ENCODE assay signal across 8 cellular contexts in genomic region chr1:19596719-19597462, GRCh38. TPM values are rescaled to one million over a fixed set of nuclear protein-coding genes. Genes with fewer than 3 reads are reported as not detected.
DNase-seq lines count a peak whose midpoint lies in the region; ATAC-seq and TF ChIP-seq lines count a peak whose summit lies in the region.

No MANE protein-coding gene starts in this region.

- H3K79me2 ChIP-seq in mammary epithelial cell (ENCODE audit: insufficient read depth, low read length): peaks cover 51% of the 10 kb centered on the region

- in situ Hi-C loops in mammary epithelial cell (cut with MboI; ENCODE audit: low sequenced_read_pairs in 2 of 2): loop anchor here in 1 of 2 donors (5.0 to 10.0 kb wide), 2 partner anchors 50 to 212 kb away; no protein-coding TSS in a partner anchor

- no peaks in the 10 kb centered on the region for H4K20me1 ChIP-seq in mammary epithelial cell (ENCODE audit: insufficient read depth, low read length)

- dilution Hi-C loops in mammary epithelial cell (cut with HindIII; ENCODE audit: low sequenced_read_pairs): loop anchor here (5.0 kb wide), 4 partner anchors 40 to 250 kb away; no protein-coding TSS in a partner anchor

- ATAC-seq in GM18907 (IDR thresholded peaks at IDR 0.05; ENCODE audit: unreplicated experiment) (peak; percentile 89), HG03139 (IDR thresholded peaks at IDR 0.05; ENCODE audit: unreplicated experiment) (peak; percentile 84)

- BruUV-seq in mammary epithelial cell (replicated peaks; lab: Mats Ljungman, UMichigan): no TSS peak

- H3K36me3 ChIP-seq in WERI-Rb-1 (peaks cover 11% of the 10 kb centered on the region), mammary epithelial cell (ENCODE audit: insufficient read depth, low read length) (peaks cover 7% of the 10 kb centered on the region), iPS-20b (ENCODE audit: insufficient read depth, low read depth, low read length) (peaks cover 4% of the 10 kb centered on the region; the same call in 1 of the 2 replicates), skeletal muscle tissue (ENCODE audit: control insufficient read depth in 3 of 3, insufficient read depth in 3 of 3, low read length in 3 of 3) (peaks cover 0 to 3% (median 0%) of the 10 kb centered on the region in 3 donors)

- peak overlapping the region; percentile 85 for H3K4me3 ChIP-seq in AG04450 (ENCODE audit: low read depth, low read length)
- H3K4me3 ChIP-seq in WERI-Rb-1 (ENCODE audit: low read depth, low read length): peak overlapping the region; percentile 74
- H3K4me3 ChIP-seq in mammary epithelial cell (replicated peaks in 1 of 3; ENCODE audit: insufficient read depth in 1 of 3, low read depth in 2 of 3, low read length in 3 of 3): peak overlapping the region; percentile 92 to 96 (median 95)
- H3K4me3 ChIP-seq in iPS-20b (ENCODE audit: low read length): peak overlapping the region; percentile 98
- peak overlapping the region; percentile 77 to 97 (median 93) for H3K4me3 ChIP-seq in skeletal muscle tissue (ENCODE audit: low read length in 3 of 3)

- peaks cover 14% of the 10 kb centered on the region for H3K4me1 ChIP-seq in mammary epithelial cell (ENCODE audit: insufficient read depth, low read length)
- H3K4me1 ChIP-seq in iPS-20b (ENCODE audit: insufficient read depth, low read length): no peaks in the 10 kb centered on the region; the same call in 1 of the 2 replicates
- peaks cover 17 to 30% (median 18%) of the 10 kb centered on the region in 3 donors for H3K4me1 ChIP-seq in skeletal muscle tissue (ENCODE audit: control insufficient read depth in 3 of 3, insufficient read depth in 3 of 3, low read length in 3 of 3)

- CTCF ChIA-PET in AG04450 (lab: Charles Lee): no interaction called here
- CTCF ChIA-PET in mammary epithelial cell (lab: Charles Lee; ENCODE audit: low non-redundant PET): no interaction called here

- POLR2A ChIA-PET in AG04450 (lab: Yijun Ruan, JAX): interaction anchor here (0.6 to 1.0 kb wide), 4 partner anchors 14 to 170 kb away, joined by 3 to 5 read pairs (median 4); no protein-coding TSS in a partner anchor

- TF ChIP-seq CTCF in AG04450 (IDR thresholded peaks at IDR 0.05; ENCODE audit: low read depth, low read length) (no peak), WERI-Rb-1 (IDR thresholded peaks at IDR 0.05; ENCODE audit: low read depth, low read length) (no peak), mammary epithelial cell (conservative IDR thresholded peaks at IDR 0.05 in 1 of 2, IDR thresholded peaks at IDR 0.05 in 1 of 2; ENCODE audit: extremely low read depth in 1 of 2, insufficient read depth in 1 of 2, low read depth in 1 of 2, low read length in 2 of 2) (no peak)

- WGBS in mammary epithelial cell (ENCODE audit: low coverage, missing lambda C conversion rate): 4% methylated on average over 40 of the region's 60 CpGs

- H3K4me2 ChIP-seq in mammary epithelial cell (ENCODE audit: insufficient read depth, low read depth, low read length): peak overlapping the region; percentile 88

- peak overlapping the region; percentile 95 for H3K9ac ChIP-seq in mammary epithelial cell (ENCODE audit: insufficient read depth, low read length)
- peak overlapping the region; percentile 97 for H3K9ac ChIP-seq in iPS-20b (ENCODE audit: low read depth, low read length)
- H3K9ac ChIP-seq in skeletal muscle tissue (ENCODE audit: low read depth in 1 of 3, low read length in 3 of 3): peak overlapping the region; percentile 91 to 95 (median 94)

- H3K9me3 ChIP-seq in AG04450 (ENCODE audit: control insufficient read depth, insufficient read depth, low read length) (no peaks in the 10 kb centered on the region; the same call in 1 of the 2 replicates), WERI-Rb-1 (ENCODE audit: severe bottlenecking) (no peaks in the 10 kb centered on the region), mammary epithelial cell (replicated peaks; ENCODE audit: insufficient read depth, low read length) (no peaks in the 10 kb centered on the region), iPS-20b (ENCODE audit: insufficient read depth, low read depth, low read length) (no peaks in the 10 kb centered on the region), skeletal muscle tissue (ENCODE audit: control insufficient read depth in 3 of 3, low read length in 3 of 3) (no peaks in the 10 kb centered on the region)

- H3K27ac ChIP-seq in AG04450 (ENCODE audit: low read depth, low read length) (peak overlapping the region; percentile 67), WERI-Rb-1 (peak overlapping the region; percentile 92), mammary epithelial cell (ENCODE audit: insufficient read depth, low read depth, low read length) (peak overlapping the region; percentile 96), iPS-20b (ENCODE audit: low read length) (peak overlapping the region; percentile 65), skeletal muscle tissue (ENCODE audit: low read depth, low read length) (peak overlapping the region; percentile 87)

- peak overlapping the region; percentile 90 for H2AFZ ChIP-seq in mammary epithelial cell (ENCODE audit: low read depth, low read length)

- DNase-seq in AG04450 (ENCODE audit: low read depth, low spot score) (peak; percentile 92), NCI-H2196 treated with DMSO at 0.1 percent for 48 hours (lab: John Stamatoyannopoulos, UW; ENCODE audit: unreplicated experiment) (peak; percentile 96), WERI-Rb-1 (peak; percentile 96), mammary epithelial cell (peak; percentile 97)

- intact Hi-C loops in mammary epithelial cell (cut with micrococcal nuclease): loop anchor here (2.0 kb wide), 1 partner anchor 52 kb away; no protein-coding TSS in a partner anchor

- H3K27me3 ChIP-seq in AG04450 (ENCODE audit: control insufficient read depth, insufficient read depth, low read length) (no peaks in the 10 kb centered on the region), WERI-Rb-1 (ENCODE audit: insufficient read depth, low read depth, severe bottlenecking) (no peaks in the 10 kb centered on the region), mammary epithelial cell (ENCODE audit: insufficient read depth, low read length) (no peaks in the 10 kb centered on the region), iPS-20b (ENCODE audit: insufficient read depth, low read length) (no peaks in the 10 kb centered on the region), skeletal muscle tissue (ENCODE audit: control insufficient read depth in 3 of 3, insufficient read depth in 3 of 3, low read length in 3 of 3) (no peaks in the 10 kb centered on the region)

RNA-seq across cellular contexts. Expression of gene NBL1, which starts 47.2 kb away (rescaled TPM):
- 151 and 234 TPM in 2 replicates for polyA plus RNA-seq in AG04450 (2011; rRNA removed)
- 159 and 216 TPM in 2 replicates for polyA minus RNA-seq in AG04450 (2011; rRNA and poly(A)+ RNA removed)
- total RNA-seq in mammary epithelial cell: 100 to 1,000 TPM in 1 of 2 donors, 10 to 100 TPM in 1; 49.7 to 132 TPM
- polyA plus RNA-seq in mammary epithelial cell: 108 TPM
- polyA minus RNA-seq in mammary epithelial cell: 169 TPM
- total RNA-seq in skeletal muscle tissue: 23.5 TPM

Comparison
In these comparisons a context has a peak if more than half of its experiments do, and no peak if none do; other contexts are left out.
1. Peak in every context shown above with its lines: DNase-seq, ATAC-seq, H3K4me3 ChIP-seq and H3K27ac ChIP-seq.